ENCODE assay signal across 22 cellular contexts in genomic region chr19:56145698-56146097, GRCh38. TPM values are rescaled to one million over a fixed set of nuclear protein-coding genes. Genes with fewer than 3 reads are reported as not detected.
"Had no signal": no experiment of that assay in that cellular context is flagged by ENCODE, and none has a peak within 500 bp of the region (broad histone marks: within the 10 kb centered on the region; RNA-seq: fewer than 3 reads in every experiment).

No MANE protein-coding gene starts in this region.

- H3K4me3 ChIP-seq: SJSA1, SK-N-MC had no signal

- H3K9me3 ChIP-seq: SJSA1 had no signal

- DNase-seq: KBM-7, NCI-H1092, NCI-H1105 treated with DMSO at 0.1 percent for 48 hours, NCI-H1417 treated with DMSO at 0.1 percent for 48 hours, NCI-H146, NCI-H1694 treated with DMSO at 0.1 percent for 48 hours, NCI-H1930, NCI-H2081, NCI-H2107, NCI-H2227 treated with DMSO at 0.1 percent for 48 hours, NCI-H510A, NCI-H524 treated with DMSO at 0.1 percent for 48 hours, NCI-H69, NCI-H774, Right ventricle myocardium superior, RPMI8226, SIG-M5 had no signal

- H3K27ac ChIP-seq: SJSA1, SK-N-MC had no signal

- H3K4me1 ChIP-seq: SJSA1 had no signal

- H3K27me3 ChIP-seq: SJSA1 had no signal

RNA-seq across cellular contexts. Expression of gene GALP, which starts 30.1 kb away (rescaled TPM):
- total RNA-seq: HT1080, LHCN-M2, MCF 10A, Right ventricle myocardium superior, SJSA1 had no signal

RNA-seq across cellular contexts. Expression of gene ZSCAN5B, which starts 51.9 kb away (rescaled TPM):
- total RNA-seq: HT1080, LHCN-M2, MCF 10A, Right ventricle myocardium superior, SJSA1 had no signal

RNA-seq across cellular contexts. Expression of gene ZSCAN5C, which starts 56.4 kb away (rescaled TPM):
- total RNA-seq: HT1080, LHCN-M2, MCF 10A, Right ventricle myocardium superior, SJSA1 had no signal
